ENCODE assay signal across 1 cellular context in genomic region chr2:172084734-172085459, GRCh38.
TF ChIP-seq lines count a peak whose summit lies in the region.

No MANE protein-coding gene starts in this region.

TF ChIP-seq in HEK293, 187 proteins besides CTCF, POLR2A, EP300 and RAD21 (continued from another document and continues in another):
- TF ChIP-seq ZNF621 (tag by site-specific recombination; IDR thresholded peaks at IDR 0.05), result no peak
- no peak for TF ChIP-seq ZNF530 (tag by site-specific recombination; IDR thresholded peaks at IDR 0.05; ENCODE audit: low read depth)
- no peak for TF ChIP-seq TSHZ1 (tag by site-specific recombination; IDR thresholded peaks at IDR 0.05; ENCODE audit: borderline replicate concordance)
- no peak for TF ChIP-seq OVOL3 (tag by site-specific recombination; IDR thresholded peaks at IDR 0.05)
- peak; percentile 68; the same call in 1 of the 2 replicates for TF ChIP-seq ZBTB20 (tag by site-specific recombination; IDR thresholded peaks at IDR 0.05)
- TF ChIP-seq ZNF549 (tag by site-specific recombination; IDR thresholded peaks at IDR 0.05), result no peak
- peak; percentile 63 for TF ChIP-seq KLF16 (tag by site-specific recombination; IDR thresholded peaks at IDR 0.05)
- TF ChIP-seq SP7 (tag by site-specific recombination; IDR thresholded peaks at IDR 0.05), result peak; percentile 74; the same call in 1 of the 2 replicates
- TF ChIP-seq ZNF140 (tag by site-specific recombination; IDR thresholded peaks at IDR 0.05), result no peak
- TF ChIP-seq ZNF112 (tag by site-specific recombination; IDR thresholded peaks at IDR 0.05), result no peak
- peak; percentile 7; the same call in 1 of the 2 replicates for TF ChIP-seq ZNF366 (tag by site-specific recombination; conservative IDR thresholded peaks at IDR 0.05)
- TF ChIP-seq ZNF518A (tag by site-specific recombination; conservative IDR thresholded peaks at IDR 0.05; ENCODE audit: low read depth), result no peak
- TF ChIP-seq ZNF341 (tag by site-specific recombination; IDR thresholded peaks at IDR 0.05; ENCODE audit: low read depth), result peak; percentile 36; the same call in 1 of the 2 replicates
- no peak for TF ChIP-seq ZNF2 (tag by site-specific recombination; IDR thresholded peaks at IDR 0.05)
- TF ChIP-seq ZNF24 (tag by site-specific recombination; IDR thresholded peaks at IDR 0.05), result no peak
- no peak for TF ChIP-seq ZNF777 (tag by site-specific recombination; IDR thresholded peaks at IDR 0.05; ENCODE audit: borderline replicate concordance)
- no peak for TF ChIP-seq ZNF248 (tag by site-specific recombination; IDR thresholded peaks at IDR 0.05)
- 0 out of 2 replicates have a peak, but pooled peaks have one; percentile 19 for TF ChIP-seq ZNF660 (tag by site-specific recombination; IDR thresholded peaks at IDR 0.05)
- TF ChIP-seq FEZF1 (tag by site-specific recombination; IDR thresholded peaks at IDR 0.05), result no peak
- TF ChIP-seq ZBTB7A (tag by site-specific recombination; IDR thresholded peaks at IDR 0.05; ENCODE audit: low read depth), result no peak
- peak; percentile 90 for TF ChIP-seq ZNF501 (tag by site-specific recombination; IDR thresholded peaks at IDR 0.05)
- TF ChIP-seq ZNF670 (tag by site-specific recombination; IDR thresholded peaks at IDR 0.05; ENCODE audit: low read depth), result no peak
- TF ChIP-seq ZNF26 (tag by site-specific recombination; IDR thresholded peaks at IDR 0.05), result no peak
- TF ChIP-seq ZNF416 (tag by site-specific recombination; IDR thresholded peaks at IDR 0.05), result no peak
- no peak; the same call in 1 of the 2 replicates for TF ChIP-seq KLF10 (tag by site-specific recombination; IDR thresholded peaks at IDR 0.05)
- TF ChIP-seq ZNF121 (tag by site-specific recombination; IDR thresholded peaks at IDR 0.05), result 0 out of 2 replicates have a peak, but pooled peaks have one; percentile 8
- TF ChIP-seq ZNF521 (tag by site-specific recombination; IDR thresholded peaks at IDR 0.05), result no peak
- no peak for TF ChIP-seq ZNF202 (tag by site-specific recombination; IDR thresholded peaks at IDR 0.05; ENCODE audit: borderline replicate concordance)
- TF ChIP-seq SALL2 (tag by site-specific recombination; IDR thresholded peaks at IDR 0.05; ENCODE audit: borderline replicate concordance), result no peak
- TF ChIP-seq SP3 (tag by site-specific recombination; IDR thresholded peaks at IDR 0.05), result peak; percentile 74
- TF ChIP-seq ZFHX2 (tag by site-specific recombination; conservative IDR thresholded peaks at IDR 0.05), result no peak; the same call in none of the 2 replicates
- TF ChIP-seq ZNF221 (tag by site-specific recombination; IDR thresholded peaks at IDR 0.05; ENCODE audit: borderline replicate concordance), result no peak
- TF ChIP-seq ZIC2 (tag by site-specific recombination; IDR thresholded peaks at IDR 0.05), result 0 out of 2 replicates have a peak, but pooled peaks have one; percentile 4
- no peak for TF ChIP-seq BCL11B (tag by site-specific recombination; IDR thresholded peaks at IDR 0.05; ENCODE audit: low read depth)
- TF ChIP-seq ZNF677 (tag by site-specific recombination; IDR thresholded peaks at IDR 0.05), result no peak
- TF ChIP-seq, protein P1, sequence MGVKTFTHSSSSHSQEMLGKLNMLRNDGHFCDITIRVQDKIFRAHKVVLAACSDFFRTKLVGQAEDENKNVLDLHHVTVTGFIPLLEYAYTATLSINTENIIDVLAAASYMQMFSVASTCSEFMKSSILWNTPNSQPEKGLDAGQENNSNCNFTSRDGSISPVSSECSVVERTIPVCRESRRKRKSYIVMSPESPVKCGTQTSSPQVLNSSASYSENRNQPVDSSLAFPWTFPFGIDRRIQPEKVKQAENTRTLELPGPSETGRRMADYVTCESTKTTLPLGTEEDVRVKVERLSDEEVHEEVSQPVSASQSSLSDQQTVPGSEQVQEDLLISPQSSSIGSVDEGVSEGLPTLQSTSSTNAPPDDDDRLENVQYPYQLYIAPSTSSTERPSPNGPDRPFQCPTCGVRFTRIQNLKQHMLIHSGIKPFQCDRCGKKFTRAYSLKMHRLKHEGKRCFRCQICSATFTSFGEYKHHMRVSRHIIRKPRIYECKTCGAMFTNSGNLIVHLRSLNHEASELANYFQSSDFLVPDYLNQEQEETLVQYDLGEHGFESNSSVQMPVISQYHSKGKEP (tag by site-specific recombination; IDR thresholded peaks at IDR 0.05), result no peak
- 0 out of 2 replicates have a peak, but pooled peaks have one; percentile 4 for TF ChIP-seq ZSCAN23 (tag by site-specific recombination; IDR thresholded peaks at IDR 0.05)
- TF ChIP-seq HOXD13 (CRISPR knock-in tag; IDR thresholded peaks at IDR 0.05; ENCODE audit: borderline replicate concordance), result no peak
- no peak for TF ChIP-seq ZNF239 (tag by site-specific recombination; IDR thresholded peaks at IDR 0.05)
- no peak for TF ChIP-seq ZSCAN16 (tag by site-specific recombination; IDR thresholded peaks at IDR 0.05)
- no peak for TF ChIP-seq ZNF571 (tag by site-specific recombination; IDR thresholded peaks at IDR 0.05)
- no peak for TF ChIP-seq ZNF426 (tag by site-specific recombination; IDR thresholded peaks at IDR 0.05)
- TF ChIP-seq PRDM2 (tag by site-specific recombination; IDR thresholded peaks at IDR 0.05; ENCODE audit: borderline replicate concordance), result no peak
- TF ChIP-seq, protein P2, sequence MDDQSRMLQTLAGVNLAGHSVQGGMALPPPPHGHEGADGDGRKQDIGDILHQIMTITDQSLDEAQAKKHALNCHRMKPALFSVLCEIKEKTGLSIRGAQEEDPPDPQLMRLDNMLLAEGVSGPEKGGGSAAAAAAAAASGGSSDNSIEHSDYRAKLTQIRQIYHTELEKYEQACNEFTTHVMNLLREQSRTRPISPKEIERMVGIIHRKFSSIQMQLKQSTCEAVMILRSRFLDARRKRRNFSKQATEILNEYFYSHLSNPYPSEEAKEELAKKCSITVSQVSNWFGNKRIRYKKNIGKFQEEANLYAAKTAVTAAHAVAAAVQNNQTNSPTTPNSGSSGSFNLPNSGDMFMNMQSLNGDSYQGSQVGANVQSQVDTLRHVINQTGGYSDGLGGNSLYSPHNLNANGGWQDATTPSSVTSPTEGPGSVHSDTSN (CRISPR knock-in tag; IDR thresholded peaks at IDR 0.05), result no peak
- no peak for TF ChIP-seq ZNF16 (tag by site-specific recombination; IDR thresholded peaks at IDR 0.05; ENCODE audit: low read depth)
- TF ChIP-seq SP2 (tag by site-specific recombination; IDR thresholded peaks at IDR 0.05), result peak; percentile 68
- TF ChIP-seq ZNF548 (tag by site-specific recombination; IDR thresholded peaks at IDR 0.05), result no peak
- TF ChIP-seq ZBTB17 (tag by site-specific recombination; IDR thresholded peaks at IDR 0.05), result peak; percentile 84
